In the genomic region with DNA sequence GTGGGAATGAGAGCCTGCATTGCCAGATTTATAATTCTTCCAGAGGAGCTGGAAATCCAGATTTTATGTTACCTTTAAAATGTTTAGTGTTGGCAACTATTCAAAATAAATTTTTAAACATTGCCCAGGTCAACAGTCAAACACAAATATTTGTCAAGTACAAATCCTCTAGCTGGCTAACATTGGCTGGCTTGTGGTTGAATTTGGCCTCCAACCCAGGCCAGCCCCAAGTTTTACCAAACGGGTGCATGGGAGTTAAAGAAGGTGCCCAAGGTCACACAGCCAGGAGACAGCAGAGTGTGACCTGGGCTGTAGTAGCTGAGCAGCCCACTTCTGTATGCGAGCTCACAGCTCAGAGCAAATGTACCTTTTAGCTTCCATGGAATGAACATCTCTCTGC, we compare ENCODE assay signal across 27 cellular contexts.
"Had no signal": no experiment of that assay in that cellular context is flagged by ENCODE, and none has a peak within 500 bp of the region (broad histone marks: within the 10 kb centered on the region; RNA-seq: fewer than 3 reads in every experiment).

No MANE protein-coding gene starts in this region.

- DNase-seq: hippocampal formation; kidney glomerular epithelial cell; left cardiac atrium; left lung; mesendoderm; midbrain; mucosa of descending colon; naive thymus-derived CD4-positive, alpha-beta T cell; psoas muscle; stimulated activated CD4-positive, alpha-beta T cell treated with anti-CD3 and anti-CD28 coated beads, Interleukin-12 subunit alpha, Interleukin-12 subunit beta, amount 100 ng/mL, for 4 hours; stimulated activated CD4-positive, alpha-beta T cell treated with anti-CD3 and anti-CD28 coated beads, Interleukin-15, amount 100 ng/mL, for 24 hours; stimulated activated CD4-positive, alpha-beta T cell treated with anti-CD3 and anti-CD28 coated beads, Interleukin-2, amount 100 ng/mL, for 24 hours; stimulated activated CD4-positive, alpha-beta T cell treated with anti-CD3 and anti-CD28 coated beads, Interleukin-4, amount 100 ng/mL, for 1 hour; stimulated activated naive B cell treated with anti-CD40 and anti-IgM and Interleukin-4, amounts not matched to agents 10 μg/mL and 1 μg/mL and 100 μg/mL, for 72 hours; stimulated activated naive CD8-positive, alpha-beta T cell treated with anti-CD3 and anti-CD28 coated beads, Interleukin-15, Interleukin-2, amounts not matched to agents 100 U/mL and 50 U/mL, for 24 hours; stomach; testis; thyroid gland; transverse colon; upper lobe of left lung had no signal

- H3K27me3 ChIP-seq: left lung, pancreas, testis, thyroid gland, transverse colon, upper lobe of left lung, vagina had no signal

- H3K4me3 ChIP-seq: left lung, lung, mucosa of descending colon, pancreas, psoas muscle, skin epidermis, stomach, testis, thyroid gland, transverse colon, upper lobe of left lung, vagina had no signal

- H3K27ac ChIP-seq: left lung, pancreas, psoas muscle, skin epidermis, stomach, testis, thyroid gland, transverse colon, upper lobe of left lung, vagina had no signal

- H3K4me3 Mint-ChIP-seq: naive thymus-derived CD4-positive, alpha-beta T cell; natural killer cell treated with Interleukin-12 subunit alpha and Interleukin-12 subunit beta and Interleukin-15 and Interleukin-18, amount 100 ng/mL, for 72 hours; stimulated activated naive B cell treated with anti-CD40 and anti-IgM and Interleukin-4, amounts not matched to agents 10 μg/mL and 1 μg/mL and 100 μg/mL, for 72 hours had no signal

- H3K36me3 ChIP-seq: left lung, pancreas, stomach, thyroid gland, transverse colon, upper lobe of left lung, vagina had no signal

- FAIRE-seq: keratinocyte, pancreas had no signal

- H3K9me3 ChIP-seq: pancreas, psoas muscle, testis, thyroid gland, transverse colon, vagina had no signal

- H3K36me3 Mint-ChIP-seq: stimulated activated naive B cell treated with anti-CD40 and anti-IgM and Interleukin-4, amounts not matched to agents 10 μg/mL and 1 μg/mL and 100 μg/mL, for 72 hours had no signal

- H3K4me1 Mint-ChIP-seq: naive thymus-derived CD4-positive, alpha-beta T cell; stimulated activated naive B cell treated with anti-CD40 and anti-IgM and Interleukin-4, amounts not matched to agents 10 μg/mL and 1 μg/mL and 100 μg/mL, for 72 hours had no signal

- ATAC-seq: left cardiac atrium; left lung; mucosa of descending colon; naive thymus-derived CD4-positive, alpha-beta T cell; natural killer cell treated with Interleukin-12 subunit alpha and Interleukin-12 subunit beta and Interleukin-15 and Interleukin-18, amount 100 ng/mL, for 72 hours; psoas muscle; sciatic nerve; stimulated activated naive B cell treated with anti-CD40 and anti-IgM and Interleukin-4, amounts not matched to agents 10 μg/mL and 1 μg/mL and 100 μg/mL, for 72 hours; stimulated activated naive CD8-positive, alpha-beta T cell treated with anti-CD3 and anti-CD28 coated beads, Interleukin-15, Interleukin-2, amounts not matched to agents 100 U/mL and 50 U/mL, for 24 hours had no signal

- H3K4me1 ChIP-seq: left lung, psoas muscle, testis, thyroid gland, transverse colon, upper lobe of left lung, vagina had no signal

- H3K27ac Mint-ChIP-seq: naive thymus-derived CD4-positive, alpha-beta T cell; natural killer cell treated with Interleukin-12 subunit alpha and Interleukin-12 subunit beta and Interleukin-15 and Interleukin-18, amount 100 ng/mL, for 72 hours; stimulated activated naive B cell treated with anti-CD40 and anti-IgM and Interleukin-4, amounts not matched to agents 10 μg/mL and 1 μg/mL and 100 μg/mL, for 72 hours had no signal

- H3K27me3 Mint-ChIP-seq: natural killer cell treated with Interleukin-12 subunit alpha and Interleukin-12 subunit beta and Interleukin-15 and Interleukin-18, amount 100 ng/mL, for 72 hours; stimulated activated naive B cell treated with anti-CD40 and anti-IgM and Interleukin-4, amounts not matched to agents 10 μg/mL and 1 μg/mL and 100 μg/mL, for 72 hours had no signal
